Comparison of ENCODE assay signal across 8 cellular contexts in the genomic region with DNA sequence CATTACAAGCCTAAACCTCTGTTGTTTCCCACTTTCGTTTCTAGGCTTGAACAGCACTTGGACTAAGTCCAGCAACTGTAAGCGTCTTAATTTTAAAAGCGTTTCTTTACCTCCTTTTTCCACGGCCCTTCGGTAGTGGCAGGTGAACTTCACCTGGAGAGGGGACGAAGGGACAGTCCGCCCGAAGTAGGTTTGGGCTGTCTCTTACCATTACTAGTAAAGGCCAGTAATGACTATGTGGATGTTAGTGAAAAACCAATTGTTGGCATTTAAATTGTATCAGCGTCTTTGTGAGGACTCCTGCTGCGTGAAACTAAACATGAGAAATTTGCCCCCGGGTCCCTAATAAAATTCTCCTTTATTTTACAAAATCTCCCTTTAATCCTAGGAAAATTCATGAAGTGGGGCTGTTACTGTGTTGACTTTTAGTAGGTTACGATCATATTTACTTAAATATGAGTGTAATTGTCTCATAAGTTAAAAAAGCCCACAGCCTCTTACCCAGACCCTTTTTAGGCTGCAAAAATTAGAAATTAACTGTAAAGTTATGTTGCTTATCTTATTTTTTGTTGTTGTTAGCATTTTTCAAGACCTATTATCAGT. TPM values are rescaled to one million over a fixed set of nuclear protein-coding genes. Genes with fewer than 3 reads are reported as not detected.
DNase-seq lines count a peak whose midpoint lies in the region; ATAC-seq and TF ChIP-seq lines count a peak whose summit lies in the region.

No MANE protein-coding gene starts in this region.

- no CpG with 5 or more reads among the region's 12 CpGs for WGBS in IMR-90 (ENCODE audit: extremely low coverage in 2 of 2, insufficient read length in 1 of 2), 2 experiments
- WGBS in testis, 2 donors = 0 to 1% methylated on average over 12 of the region's 12 CpGs

- H3K4me2 ChIP-seq in DND-41 (ENCODE audit: insufficient read depth, low read length) (peak overlapping the region; percentile 79), IMR-90 (ENCODE audit: low read depth, low read length) (peak overlapping the region; percentile 97)

- peak overlapping the region; percentile 61 for H2AFZ ChIP-seq in DND-41 (ENCODE audit: low read depth, low read length)
- peak overlapping the region; percentile 94 for H2AFZ ChIP-seq in IMR-90 (replicated peaks; ENCODE audit: low read length, poor library complexity)

- H3K9ac ChIP-seq in DND-41 (ENCODE audit: low read depth, low read length) = peak overlapping the region; percentile 99
- peak overlapping the region; percentile 88 for H3K9ac ChIP-seq in IMR-90 (ENCODE audit: low read depth, low read length)

- CTCF ChIA-PET in IMR-90 (lab: Yijun Ruan, JAX) = no interaction called here

- no peak overlapping the region for H2AK5ac ChIP-seq in IMR-90 (ENCODE audit: low read depth, low read length)

- no peak overlapping the region for H2BK120ac ChIP-seq in IMR-90 (ENCODE audit: low read depth, low read length)

- peak overlapping the region; percentile 82 for H3K23ac ChIP-seq in IMR-90 (ENCODE audit: low read depth, low read length)

- H3K36me3 ChIP-seq in DND-41 (ENCODE audit: insufficient read depth, low read length) (peaks cover 26% of the 10 kb centered on the region), IMR-90 (ENCODE audit: control insufficient read depth, insufficient read depth, low read length) (no peaks in the 10 kb centered on the region), brain microvascular endothelial cell (replicated peaks) (peaks cover 5% of the 10 kb centered on the region), testis (ENCODE audit: low read depth, missing control alignments) (no peaks in the 10 kb centered on the region)

- H2BK15ac ChIP-seq in IMR-90 (ENCODE audit: low read depth, low read length) = no peak overlapping the region

- peak overlapping the region; percentile 55 for H3K18ac ChIP-seq in IMR-90 (ENCODE audit: low read depth, low read length)

- H2AK9ac ChIP-seq in IMR-90 (replicated peaks; ENCODE audit: low read depth, low read length, poor library complexity) = no peak overlapping the region

- dilution Hi-C loops in IMR-90 (cut with HindIII; ENCODE audit: low sequenced_read_pairs, unreplicated experiment) = no loop called here

- peaks cover 48% of the 10 kb centered on the region for H3K4me1 ChIP-seq in DND-41 (ENCODE audit: insufficient read depth, low read length)
- peaks cover 8% of the 10 kb centered on the region for H3K4me1 ChIP-seq in IMR-90 (ENCODE audit: control insufficient read depth, insufficient read depth, low read length)
- H3K4me1 ChIP-seq in testis = peaks cover 23% of the 10 kb centered on the region

- TF ChIP-seq CTCF in DND-41 (IDR thresholded peaks at IDR 0.05; ENCODE audit: borderline replicate concordance, extremely low read depth, low read length, poor library complexity, severe bottlenecking) (no peak), IMR-90 (conservative IDR thresholded peaks at IDR 0.05; ENCODE audit: low read depth, low read length) (no peak), brain microvascular endothelial cell (IDR thresholded peaks at IDR 0.05; ENCODE audit: low read depth, low read length, missing control alignments) (no peak), testis (IDR thresholded peaks at IDR 0.05) (no peak)

- no peak for DNase-seq in DND-41
- peak; percentile 61 for DNase-seq in IMR-90
- DNase-seq in brain microvascular endothelial cell = no peak
- no peak for DNase-seq in left colon
- DNase-seq in testis = peak; percentile 36
- DNase-seq in NCI-H345 treated with DMSO at 0.1 percent for 48 hours (lab: John Stamatoyannopoulos, UW; ENCODE audit: unreplicated experiment) = no peak
- no peak for DNase-seq in GF-D8 (lab: John Stamatoyannopoulos, UW)
- no peak for DNase-seq in DMS53 treated with DMSO at 0.1 percent for 48 hours (lab: John Stamatoyannopoulos, UW; ENCODE audit: unreplicated experiment)

- H3K79me2 ChIP-seq in DND-41 (ENCODE audit: insufficient read depth, low read length) = peaks cover 64% of the 10 kb centered on the region

- in situ Hi-C loops in IMR-90 (cut with MboI; ENCODE audit: low sequenced_read_pairs) = no loop called here
- in situ Hi-C loops in brain microvascular endothelial cell (cut with HindIII; ENCODE audit: low pct_ligation_motif_present, low sequenced_read_pairs) = no loop called here

- intact Hi-C loops in IMR-90 (cut with micrococcal nuclease) (loop anchor here (2.0 to 10.0 kb wide), 4 partner anchors 71 to 531 kb away; no protein-coding TSS in a partner anchor), left colon (cut with DNase I, micrococcal nuclease) (no loop called here), testis (cut with DNase I; ENCODE audit: low total_unique reads) (no loop called here)

- peaks cover 14 to 31% of the 10 kb centered on the region in 2 experiments for H3K79me1 ChIP-seq in IMR-90 (ENCODE audit: low read depth in 1 of 2, low read length in 2 of 2)

- no TSS peak for BruUV-seq in IMR-90 (replicated peaks; lab: Mats Ljungman, UMichigan)

- H4K5ac ChIP-seq in IMR-90 (ENCODE audit: low read depth, low read length) = peak overlapping the region; percentile 53

- POLR2A ChIA-PET in IMR-90 (lab: Charles Lee; ENCODE audit: unreplicated experiment) = no interaction called here

- H3K27ac ChIP-seq in DND-41 (ENCODE audit: low read length) (peak overlapping the region; percentile 92), IMR-90 (ENCODE audit: insufficient read depth, low read length) (peak overlapping the region; percentile 65), brain microvascular endothelial cell (peak overlapping the region; percentile 91), testis (peak overlapping the region; percentile 100)

- H4K20me1 ChIP-seq in DND-41 (ENCODE audit: insufficient read depth, low read length) (peaks cover 16% of the 10 kb centered on the region), IMR-90 (ENCODE audit: insufficient read depth, low read length) (peaks cover 14% of the 10 kb centered on the region; the same call in 1 of the 2 replicates)

- peak overlapping the region; percentile 70 to 85 for H3K4me3 ChIP-seq in DND-41 (ENCODE audit: low read depth in 1 of 2, low read length in 2 of 2)
- H3K4me3 ChIP-seq in IMR-90 (ENCODE audit: insufficient read depth, low read depth, low read length) = peak overlapping the region; percentile 83
- H3K4me3 ChIP-seq in brain microvascular endothelial cell (ENCODE audit: low read depth, low read length) = peak overlapping the region; percentile 95
- H3K4me3 ChIP-seq in testis = peak overlapping the region; percentile 98 to 100

- no peak overlapping the region for H2BK20ac ChIP-seq in IMR-90 (ENCODE audit: low read depth, low read length)

- peak overlapping the region; percentile 28; the same call in 1 of the 2 replicates for H3K56ac ChIP-seq in IMR-90 (ENCODE audit: extremely low read depth, insufficient read depth, low read length)

- no peak for TF ChIP-seq RAD21 in IMR-90 (IDR thresholded peaks at IDR 0.05; ENCODE audit: low read length)

- H3K27me3 ChIP-seq in DND-41 (ENCODE audit: insufficient read depth, low read length, poor library complexity) (no peaks in the 10 kb centered on the region), IMR-90 (ENCODE audit: control insufficient read depth, insufficient read depth, low read length) (0 out of 2 replicates have a peak, but pooled peaks cover 3% of the 10 kb centered on the region), brain microvascular endothelial cell (replicated peaks) (no peaks in the 10 kb centered on the region), testis (no peaks in the 10 kb centered on the region)

- H4K8ac ChIP-seq in IMR-90 (ENCODE audit: low read depth in 2 of 2, low read length in 2 of 2) = peak overlapping the region; percentile 69 to 73

- ATAC-seq in DND-41 (ENCODE audit: insufficient read depth, low read depth) (peak; percentile 5; the same call in 1 of the 3 replicates), IMR-90 (ENCODE audit: low read depth) (no peak), left colon (peak; percentile 1)

- no peaks in the 10 kb centered on the region for H3K9me3 ChIP-seq in DND-41 (ENCODE audit: insufficient read depth, low read length, severe bottlenecking)
- H3K9me3 ChIP-seq in IMR-90 (ENCODE audit: control insufficient read depth, insufficient read depth, low read length) = no peaks in the 10 kb centered on the region
- no peaks in the 10 kb centered on the region for H3K9me3 ChIP-seq in testis

- no peak for TF ChIP-seq POLR2A in IMR-90 (IDR thresholded peaks at IDR 0.05; ENCODE audit: low read depth, low read length)
- TF ChIP-seq POLR2A in testis (IDR thresholded peaks at IDR 0.05) = no peak

- peak overlapping the region; percentile 42; the same call in 1 of the 2 replicates for H4K91ac ChIP-seq in IMR-90 (ENCODE audit: insufficient read depth, low read depth, low read length)

- peak overlapping the region; percentile 78 for H2BK5ac ChIP-seq in IMR-90 (ENCODE audit: low read depth, low read length, poor library complexity, severe bottlenecking)

- H3K14ac ChIP-seq in IMR-90 (replicated peaks; ENCODE audit: low read depth, low read length) = peak overlapping the region; percentile 23; the same call in 1 of the 2 replicates

- peak overlapping the region; percentile 75 for H3K4ac ChIP-seq in IMR-90 (ENCODE audit: low read depth, low read length)

- peaks cover 6% of the 10 kb centered on the region; the same call in 1 of the 2 replicates for H3K9me1 ChIP-seq in IMR-90 (ENCODE audit: insufficient read depth, low read length)

TF ChIP-seq in IMR-90, 13 proteins besides CTCF, POLR2A, EP300 and RAD21 (continues in another document):
- no peak for TF ChIP-seq RCOR1 (IDR thresholded peaks at IDR 0.05; ENCODE audit: insufficient replicate concordance, low read length)
- TF ChIP-seq CHD1 (IDR thresholded peaks at IDR 0.05; ENCODE audit: low read depth, low read length) = no peak
- TF ChIP-seq MXI1 (IDR thresholded peaks at IDR 0.05; ENCODE audit: borderline replicate concordance, low read depth, low read length) = no peak
- TF ChIP-seq MAFK (IDR thresholded peaks at IDR 0.05; ENCODE audit: low read depth, low read length) = no peak
- no peak for TF ChIP-seq NFE2L2 (IDR thresholded peaks at IDR 0.05; ENCODE audit: low read depth, low read length)
- no peak for TF ChIP-seq MAZ (IDR thresholded peaks at IDR 0.05; ENCODE audit: borderline replicate concordance, low read depth, low read length)
- TF ChIP-seq CEBPB (IDR thresholded peaks at IDR 0.05; ENCODE audit: low read depth, low read length) = no peak

RNA-seq across cellular contexts. Expression of a gene that starts 1.0 kb away (rescaled TPM):
- 51.1 and 76.9 TPM in 2 replicates for total RNA-seq in IMR-90 (2012; rRNA removed)
- polyA plus RNA-seq in IMR-90 (2012; rRNA removed) = 127 and 158 TPM in 2 replicates
- 74.9 and 83.1 TPM in 2 replicates for polyA plus RNA-seq in IMR-90 (2012; cell fraction: cytosol; rRNA removed)
- 22.2 and 62.3 TPM in 2 replicates for polyA plus RNA-seq in IMR-90 (2012; cell fraction: nucleus; rRNA removed; ENCODE audit: low replicate concordance)
- total RNA-seq in left colon = 100 to 1,000 TPM; 393 to 473 TPM
- total RNA-seq in testis = 100 to 1,000 TPM; 330 to 351 TPM
- polyA plus RNA-seq in testis (ENCODE audit: insufficient read depth, low read depth, low replicate concordance) = 588 TPM

Comparison
In these comparisons a context has a peak if more than half of its experiments do, and no peak if none do; other contexts are left out.
1. DNase-seq: peak in IMR-90 (single experiment) and testis (single experiment); none in DND-41 (single experiment), brain microvascular endothelial cell (single experiment), left colon (0 of 2), NCI-H345 treated with DMSO at 0.1 percent for 48 hours (single experiment), GF-D8 (single experiment) and DMS53 treated with DMSO at 0.1 percent for 48 hours (single experiment).
2. Peak in every context shown above with its lines, with median percentiles within 50 percentile points of each other: H3K27ac ChIP-seq and H3K4me3 ChIP-seq.